ENCODE assay signal across 8 cellular contexts in the genomic region with DNA sequence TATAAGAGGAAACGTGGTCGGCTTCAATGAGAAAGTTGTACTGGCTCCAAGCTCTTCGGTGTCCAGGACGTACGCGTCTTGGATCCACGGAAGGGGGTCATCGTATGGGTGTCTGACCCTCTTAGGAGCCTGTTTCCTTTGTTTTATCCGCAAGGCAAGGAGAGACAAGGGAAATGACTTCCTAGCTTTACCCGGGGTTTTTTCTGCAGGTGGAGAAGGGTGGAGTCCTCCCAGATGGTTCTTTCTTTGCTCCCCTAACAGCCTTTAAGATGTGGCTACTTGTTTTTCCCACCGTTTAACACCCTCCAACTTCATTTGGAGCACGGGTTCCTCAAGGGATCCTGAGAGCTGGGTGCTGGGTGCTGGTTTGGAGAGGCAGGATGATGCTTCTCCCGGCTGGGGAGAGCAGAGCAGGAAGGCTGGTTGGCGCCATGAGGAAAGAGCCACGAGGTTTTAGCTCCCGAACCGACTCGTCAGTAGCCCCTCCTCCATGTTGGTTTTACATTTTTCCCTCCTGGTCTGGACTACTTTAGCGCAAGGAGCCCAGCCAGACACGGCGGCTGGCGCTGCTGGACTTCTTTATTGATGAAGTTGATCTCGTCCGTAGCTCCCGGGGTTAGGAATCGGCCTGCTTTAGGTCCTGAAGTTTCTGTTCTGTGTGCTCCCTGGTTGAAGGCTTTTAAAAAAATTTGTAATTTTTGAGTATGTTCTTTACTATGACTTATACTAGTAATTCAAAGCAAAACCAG. TPM values are rescaled to one million over a fixed set of nuclear protein-coding genes. Genes with fewer than 3 reads are reported as not detected.
A peak's percentile ranks its signal among the peaks of the same experiment; 100 is the strongest.
DNase-seq lines count a peak whose midpoint lies in the region; ATAC-seq, FAIRE-seq and TF ChIP-seq lines count a peak whose summit lies in the region.

No MANE protein-coding gene starts in this region.

- peak overlapping the region; percentile 88 to 94 (median 90) for H3K27ac ChIP-seq in body of pancreas

- intact Hi-C loops in body of pancreas (cut with DNase I), result no loop called here

- peak; percentile 85 for DNase-seq in LHCN-M2 (ENCODE audit: low read depth)
- peak; percentile 73 for DNase-seq in RCC 7860 (ENCODE audit: low spot score)
- DNase-seq in body of pancreas, result peak; percentile 73 to 80 (median 76)
- DNase-seq in renal cortical epithelial cell (ENCODE audit: low read depth), result peak; percentile 81

- no peaks in the 10 kb centered on the region for H3K9me3 ChIP-seq in ES-I3 (ENCODE audit: control insufficient read depth, insufficient read depth, low read length)
- H3K9me3 ChIP-seq in body of pancreas, result no peaks in the 10 kb centered on the region

- ATAC-seq in GM21619 (IDR thresholded peaks at IDR 0.05; ENCODE audit: unreplicated experiment) (peak; percentile 1), body of pancreas (peak; percentile 69), HG02840 (IDR thresholded peaks at IDR 0.05; ENCODE audit: low FRiP score, unreplicated experiment) (no peak)

- no peak for TF ChIP-seq CTCF in body of pancreas (IDR thresholded peaks at IDR 0.05)

- H3K4me3 ChIP-seq in body of pancreas (peak overlapping the region; percentile 77 to 90), iPS-11a (ENCODE audit: low read depth, low read length) (peak overlapping the region; percentile 86)

- WGBS in body of pancreas, 2 donors, result 0% methylated on average over 25 to 26 of the region's 26 CpGs

- H3K27me3 ChIP-seq in body of pancreas, result no peaks in the 10 kb centered on the region

- peak overlapping the region; percentile 92 for H3K9ac ChIP-seq in ES-I3 (ENCODE audit: low read depth, low read length)

- peak; percentile 15 to 74 (median 65) for TF ChIP-seq POLR2A in body of pancreas (IDR thresholded peaks at IDR 0.05)

- FAIRE-seq in RCC 7860 (lab: Jason Lieb, UNC), result no peak

- H3K4me1 ChIP-seq in ES-I3 (ENCODE audit: insufficient read depth, low read length), result peaks cover 23% of the 10 kb centered on the region
- peaks cover 25% of the 10 kb centered on the region for H3K4me1 ChIP-seq in body of pancreas

- H3K36me3 ChIP-seq in ES-I3 (ENCODE audit: insufficient read depth, low read length), result no peaks in the 10 kb centered on the region
- no peaks in the 10 kb centered on the region for H3K36me3 ChIP-seq in body of pancreas (replicated peaks in 1 of 2; ENCODE audit: insufficient read depth in 1 of 2, low read depth in 2 of 2)

RNA-seq across cellular contexts. Expression of a gene that starts 1.3 kb away (rescaled TPM):
- total RNA-seq in LHCN-M2 (2014; rRNA removed), result 113 and 124 TPM in 2 replicates
- 107 TPM for polyA plus RNA-seq in LHCN-M2 (2012)
- 10 to 100 TPM; 23.3 to 27.4 TPM for total RNA-seq in body of pancreas
- total RNA-seq in renal cortical epithelial cell, result 62.4 and 96.9 TPM in 2 replicates
